In genomic region chr20:10505320-10506226, GRCh38 we compare ENCODE assay signal across 12 cellular contexts.
DNase-seq lines count a peak whose midpoint lies in the region; ATAC-seq and TF ChIP-seq lines count a peak whose summit lies in the region.
"Had no signal": no experiment of that assay in that cellular context is flagged by ENCODE, and none has a peak within 500 bp of the region (broad histone marks: within the 10 kb centered on the region; RNA-seq: fewer than 3 reads in every experiment).

No MANE protein-coding gene starts in this region.

- no peak overlapping the region for H3K4me3 Mint-ChIP-seq in activated CD4-positive, alpha-beta T cell treated with anti-CD3 and anti-CD28 coated beads for 36 hours

- H3K27ac Mint-ChIP-seq in activated CD4-positive, alpha-beta T cell treated with anti-CD3 and anti-CD28 coated beads for 36 hours, result no peak overlapping the region

- H3K9ac ChIP-seq in Loucy (ENCODE audit: low read depth, low read length, poor library complexity, severe bottlenecking) (peak overlapping the region; percentile 34), stomach smooth muscle (ENCODE audit: low read length in 2 of 2) (no peak overlapping the region)

- peak overlapping the region in 1 of 4 donors; percentile 31 for H3K27ac ChIP-seq in body of pancreas
- peak overlapping the region; percentile 26 for H3K27ac ChIP-seq in stomach smooth muscle (ENCODE audit: low read length)
- H3K27ac ChIP-seq: ovary had no signal

- H3K4me2 ChIP-seq in Loucy (ENCODE audit: low read depth, low read length, poor library complexity, severe bottlenecking), result no peak overlapping the region

- H3K27me3 ChIP-seq in Loucy (ENCODE audit: insufficient read depth, low read length, poor library complexity, severe bottlenecking) (no peaks in the 10 kb centered on the region), body of pancreas (no peaks in the 10 kb centered on the region), stomach smooth muscle (ENCODE audit: control insufficient read depth in 1 of 2, insufficient read depth in 2 of 2, low read length in 2 of 2) (no peaks in the 10 kb centered on the region)
- H3K27me3 ChIP-seq: ovary had no signal

- intact Hi-C loops in body of pancreas (cut with DNase I), result no loop called here
- intact Hi-C loops in activated CD4-positive, alpha-beta T cell treated with anti-CD3 and anti-CD28 coated beads for 36 hours (cut with DNase I, micrococcal nuclease), result no loop called here

- DNase-seq in body of pancreas (peak in 1 of 4 donors; percentile 33), iris pigment epithelial cell (ENCODE audit: low read depth) (peak; percentile 89), DMS53 (lab: John Stamatoyannopoulos, UW) (no peak), NCI-H524 (lab: John Stamatoyannopoulos, UW) (no peak)
- no peak for DNase-seq in activated CD4-positive, alpha-beta T cell treated with anti-CD3 and anti-CD28 coated beads for 36 hours
- DNase-seq: activated CD4-positive, alpha-beta T cell treated with anti-CD3 and anti-CD28 coated beads, Interleukin-2, amount 50 U/mL, for 4 hours; anterior cingulate cortex; hypothalamus had no signal

- peaks cover 21% of the 10 kb centered on the region; the same call in 1 of the 2 replicates for H3K79me2 ChIP-seq in Loucy (ENCODE audit: insufficient read depth, low read length)

- H3K36me3 Mint-ChIP-seq in activated CD4-positive, alpha-beta T cell treated with anti-CD3 and anti-CD28 coated beads for 36 hours (ENCODE audit: low read depth), result peaks cover 1% of the 10 kb centered on the region

- CTCF ChIA-PET in activated CD4-positive, alpha-beta T cell treated with anti-CD3 and anti-CD28 coated beads for 36 hours (lab: Charles Lee), result no interaction called here

- no peaks in the 10 kb centered on the region for H4K20me1 ChIP-seq in Loucy (ENCODE audit: insufficient read depth, low read length, poor library complexity, severe bottlenecking)

- no peak overlapping the region for H2AFZ ChIP-seq in Loucy (ENCODE audit: low read length)

- H3F3A ChIP-seq in Loucy (ENCODE audit: low read depth), result no peaks in the 10 kb centered on the region

- no peak for TF ChIP-seq CTCF in Loucy (conservative IDR thresholded peaks at IDR 0.05; ENCODE audit: low read length)
- TF ChIP-seq CTCF in body of pancreas (IDR thresholded peaks at IDR 0.05), result no peak

- H3K36me3 ChIP-seq in Loucy (ENCODE audit: insufficient read depth, low read length) (no peaks in the 10 kb centered on the region), body of pancreas (replicated peaks in 1 of 2; ENCODE audit: insufficient read depth in 1 of 2, low read depth in 2 of 2) (no peaks in the 10 kb centered on the region), stomach smooth muscle (ENCODE audit: control insufficient read depth in 2 of 2, insufficient read depth in 2 of 2, low read length in 2 of 2) (no peaks in the 10 kb centered on the region)
- H3K36me3 ChIP-seq: ovary had no signal

- H3K9me3 Mint-ChIP-seq in activated CD4-positive, alpha-beta T cell treated with anti-CD3 and anti-CD28 coated beads for 36 hours (ENCODE audit: low read depth), result no peaks in the 10 kb centered on the region

- POLR2A ChIA-PET in activated CD4-positive, alpha-beta T cell treated with anti-CD3 and anti-CD28 coated beads for 36 hours (lab: Charles Lee), result no interaction called here

- no peaks in the 10 kb centered on the region for H3K9me3 ChIP-seq in Loucy (ENCODE audit: insufficient read depth, low read depth, low read length)
- no peaks in the 10 kb centered on the region for H3K9me3 ChIP-seq in body of pancreas
- no peaks in the 10 kb centered on the region for H3K9me3 ChIP-seq in stomach smooth muscle (ENCODE audit: control insufficient read depth in 2 of 2, low read length in 2 of 2)
- H3K9me3 ChIP-seq: ovary had no signal

- ATAC-seq in body of pancreas, result peak; percentile 36
- no peak for ATAC-seq in activated CD4-positive, alpha-beta T cell treated with anti-CD3 and anti-CD28 coated beads for 36 hours
- no peak for ATAC-seq in GM18858 (IDR thresholded peaks at IDR 0.05; ENCODE audit: unreplicated experiment)

- H3K4me1 ChIP-seq in Loucy (ENCODE audit: insufficient read depth, low read length, poor library complexity, severe bottlenecking), result peaks cover 75% of the 10 kb centered on the region
- peaks cover 25% of the 10 kb centered on the region for H3K4me1 ChIP-seq in body of pancreas
- H3K4me1 ChIP-seq in stomach smooth muscle (ENCODE audit: control insufficient read depth, insufficient read depth, low read length), result peaks cover 25% of the 10 kb centered on the region

- peaks cover 22% of the 10 kb centered on the region for H3K4me1 Mint-ChIP-seq in activated CD4-positive, alpha-beta T cell treated with anti-CD3 and anti-CD28 coated beads for 36 hours

- no peaks in the 10 kb centered on the region for H3K9me2 ChIP-seq in Loucy (replicated peaks; ENCODE audit: low read depth, low read length)

- TF ChIP-seq POLR2A in body of pancreas (IDR thresholded peaks at IDR 0.05), result no peak

- H3K27me3 Mint-ChIP-seq in activated CD4-positive, alpha-beta T cell treated with anti-CD3 and anti-CD28 coated beads for 36 hours, result no peaks in the 10 kb centered on the region

- H3K4me3 ChIP-seq in Loucy (ENCODE audit: low read length, poor library complexity, severe bottlenecking) (no peak overlapping the region), body of pancreas (no peak overlapping the region), stomach smooth muscle (ENCODE audit: low read length in 2 of 2) (no peak overlapping the region)
- H3K4me3 ChIP-seq: ovary had no signal

- WGBS in body of pancreas, 2 donors, result 48 to 49% methylated on average over 8 of the region's 8 CpGs
